ENCODE assay signal across 24 cellular contexts in the genomic region with DNA sequence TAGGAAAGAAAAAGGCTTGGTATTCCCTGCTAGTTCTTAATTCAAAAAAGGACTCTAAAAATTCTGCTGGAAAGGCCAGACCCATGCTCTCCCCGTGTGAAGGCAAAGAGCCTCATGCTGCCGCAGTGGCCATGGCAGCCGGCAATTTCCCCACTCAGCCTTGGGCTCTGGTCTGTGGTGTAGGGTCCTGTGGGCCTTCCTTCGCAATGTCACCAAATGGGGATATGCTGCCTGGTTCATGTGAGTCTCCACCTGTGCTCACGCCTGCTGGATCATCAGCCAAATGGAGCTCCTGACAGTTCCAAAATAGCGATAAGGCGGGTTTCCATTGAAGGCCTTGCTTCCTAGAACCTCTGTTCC.
"Had no signal": no experiment of that assay in that cellular context is flagged by ENCODE, and none has a peak within 500 bp of the region (broad histone marks: within the 10 kb centered on the region; RNA-seq: fewer than 3 reads in every experiment).

No MANE protein-coding gene starts in this region.

- H3K36me3 ChIP-seq: gastroesophageal sphincter, heart left ventricle, neural progenitor cell, thyroid gland had no signal

- H3K9me3 Mint-ChIP-seq: stimulated activated naive CD8-positive, alpha-beta T cell treated with anti-CD3 and anti-CD28 coated beads, Interleukin-15, Interleukin-2, amounts not matched to agents 100 ng/mL and 50 ng/mL, for 24 hours had no signal

- H3K4me3 Mint-ChIP-seq: mesothelial cell of epicardium; naive thymus-derived CD4-positive, alpha-beta T cell; nephron; neural progenitor cell; stimulated activated naive B cell treated with anti-CD40 and anti-IgM and Interleukin-4, amounts not matched to agents 10 μg/mL and 1 μg/mL and 100 μg/mL, for 72 hours; stimulated activated naive CD8-positive, alpha-beta T cell treated with anti-CD3 and anti-CD28 coated beads, Interleukin-15, Interleukin-2, amounts not matched to agents 100 ng/mL and 50 ng/mL, for 24 hours had no signal

- H3K27ac ChIP-seq: dorsolateral prefrontal cortex, gastroesophageal sphincter, heart left ventricle, hepatocyte, neural progenitor cell, psoas muscle, thyroid gland had no signal

- DNase-seq: effector CD4-positive, alpha-beta T cell; foreskin fibroblast; heart left ventricle; kidney; mesenchymal stem cell; naive thymus-derived CD4-positive, alpha-beta T cell; nucleus accumbens; psoas muscle; right cardiac atrium; stimulated activated CD4-positive, alpha-beta T cell treated with anti-CD3 and anti-CD28 coated beads, Interleukin-15, amount 100 ng/mL, for 24 hours; stimulated activated CD4-positive, alpha-beta T cell treated with anti-CD3 and anti-CD28 coated beads, Interleukin-2, amount 100 ng/mL, for 48 hours; stimulated activated naive B cell treated with anti-CD40 and anti-IgM and Interleukin-4, amounts not matched to agents 10 μg/mL and 1 μg/mL and 100 μg/mL, for 72 hours; thyroid gland had no signal

- H3K79me2 ChIP-seq: hepatocyte had no signal

- H3K9me3 ChIP-seq: gastroesophageal sphincter, heart left ventricle, psoas muscle, thyroid gland had no signal

- H3K4me1 Mint-ChIP-seq: mesothelial cell of epicardium; neural progenitor cell; stimulated activated naive B cell treated with anti-CD40 and anti-IgM and Interleukin-4, amounts not matched to agents 10 μg/mL and 1 μg/mL and 100 μg/mL, for 72 hours had no signal

- H2AFZ ChIP-seq: hepatocyte, neural progenitor cell had no signal

- ATAC-seq: gastroesophageal sphincter; heart left ventricle; left lobe of liver; psoas muscle; right cardiac atrium; stimulated activated naive B cell treated with anti-CD40 and anti-IgM and Interleukin-4, amounts not matched to agents 10 μg/mL and 1 μg/mL and 100 μg/mL, for 72 hours had no signal

- H3K4me3 ChIP-seq: dorsolateral prefrontal cortex, gastroesophageal sphincter, heart left ventricle, hepatocyte, lung, neural progenitor cell, psoas muscle, skin epidermis, thyroid gland had no signal

- FAIRE-seq: colon, kidney had no signal

- H3K9ac ChIP-seq: neural progenitor cell had no signal

- H3K27ac Mint-ChIP-seq: mesothelial cell of epicardium; naive thymus-derived CD4-positive, alpha-beta T cell; neural progenitor cell; stimulated activated naive B cell treated with anti-CD40 and anti-IgM and Interleukin-4, amounts not matched to agents 10 μg/mL and 1 μg/mL and 100 μg/mL, for 72 hours; stimulated activated naive CD8-positive, alpha-beta T cell treated with anti-CD3 and anti-CD28 coated beads, Interleukin-15, Interleukin-2, amounts not matched to agents 100 ng/mL and 50 ng/mL, for 24 hours had no signal

- H3K4me2 ChIP-seq: hepatocyte, neural progenitor cell had no signal

- H3K27me3 ChIP-seq: gastroesophageal sphincter, heart left ventricle, hepatocyte, neural progenitor cell, thyroid gland had no signal

- H3K27me3 Mint-ChIP-seq: stimulated activated naive CD8-positive, alpha-beta T cell treated with anti-CD3 and anti-CD28 coated beads, Interleukin-15, Interleukin-2, amounts not matched to agents 100 ng/mL and 50 ng/mL, for 24 hours had no signal

- H3K36me3 Mint-ChIP-seq: mesothelial cell of epicardium; naive thymus-derived CD4-positive, alpha-beta T cell; neural progenitor cell; stimulated activated naive B cell treated with anti-CD40 and anti-IgM and Interleukin-4, amounts not matched to agents 10 μg/mL and 1 μg/mL and 100 μg/mL, for 72 hours had no signal

- H3K4me1 ChIP-seq: gastroesophageal sphincter, heart left ventricle, psoas muscle, thyroid gland had no signal
